Comparison of ENCODE assay signal across 1 cellular context in the genomic region with DNA sequence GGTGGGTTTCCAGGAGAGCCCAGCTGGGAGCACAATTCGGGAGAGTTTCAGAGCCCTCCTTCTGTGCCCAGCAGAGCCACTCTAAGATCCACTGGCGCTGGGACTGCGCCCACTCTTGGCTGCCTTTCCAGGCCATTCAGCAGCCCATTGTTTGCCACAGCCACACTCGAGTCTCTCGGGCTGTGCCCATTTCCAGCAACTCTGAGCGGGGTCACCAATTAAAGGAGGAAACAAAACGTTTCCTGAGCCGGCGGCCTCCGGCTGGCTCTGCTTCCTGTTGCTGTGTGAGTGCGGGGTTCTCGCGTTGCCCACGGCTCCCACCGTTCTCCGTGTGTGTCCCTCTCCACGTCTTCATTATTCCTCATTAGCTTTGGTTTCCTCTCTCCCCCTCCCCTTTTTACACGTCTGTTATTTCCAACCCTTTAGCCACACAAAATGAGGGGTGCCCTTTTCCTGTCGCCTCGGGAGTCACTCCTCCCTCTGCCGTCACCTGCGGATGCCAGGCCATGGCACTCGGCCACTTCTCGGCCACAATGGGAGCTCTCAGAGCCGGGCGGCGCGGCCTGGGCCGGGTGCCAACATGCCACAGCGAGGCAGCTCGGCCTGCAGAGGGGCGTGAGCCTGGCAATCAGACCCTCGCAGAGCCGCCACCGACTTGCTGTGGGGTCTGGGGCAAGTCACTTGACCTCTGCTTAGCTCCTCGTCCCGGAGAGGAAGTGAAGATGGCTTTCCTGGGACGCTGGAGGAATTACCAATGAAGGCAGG.
TF ChIP-seq lines count a peak whose summit lies in the region.

No MANE protein-coding gene starts in this region.

TF ChIP-seq in GM23338, 12 proteins besides CTCF, POLR2A, EP300 and RAD21 (continued from another document):
- TF ChIP-seq, protein P1, sequence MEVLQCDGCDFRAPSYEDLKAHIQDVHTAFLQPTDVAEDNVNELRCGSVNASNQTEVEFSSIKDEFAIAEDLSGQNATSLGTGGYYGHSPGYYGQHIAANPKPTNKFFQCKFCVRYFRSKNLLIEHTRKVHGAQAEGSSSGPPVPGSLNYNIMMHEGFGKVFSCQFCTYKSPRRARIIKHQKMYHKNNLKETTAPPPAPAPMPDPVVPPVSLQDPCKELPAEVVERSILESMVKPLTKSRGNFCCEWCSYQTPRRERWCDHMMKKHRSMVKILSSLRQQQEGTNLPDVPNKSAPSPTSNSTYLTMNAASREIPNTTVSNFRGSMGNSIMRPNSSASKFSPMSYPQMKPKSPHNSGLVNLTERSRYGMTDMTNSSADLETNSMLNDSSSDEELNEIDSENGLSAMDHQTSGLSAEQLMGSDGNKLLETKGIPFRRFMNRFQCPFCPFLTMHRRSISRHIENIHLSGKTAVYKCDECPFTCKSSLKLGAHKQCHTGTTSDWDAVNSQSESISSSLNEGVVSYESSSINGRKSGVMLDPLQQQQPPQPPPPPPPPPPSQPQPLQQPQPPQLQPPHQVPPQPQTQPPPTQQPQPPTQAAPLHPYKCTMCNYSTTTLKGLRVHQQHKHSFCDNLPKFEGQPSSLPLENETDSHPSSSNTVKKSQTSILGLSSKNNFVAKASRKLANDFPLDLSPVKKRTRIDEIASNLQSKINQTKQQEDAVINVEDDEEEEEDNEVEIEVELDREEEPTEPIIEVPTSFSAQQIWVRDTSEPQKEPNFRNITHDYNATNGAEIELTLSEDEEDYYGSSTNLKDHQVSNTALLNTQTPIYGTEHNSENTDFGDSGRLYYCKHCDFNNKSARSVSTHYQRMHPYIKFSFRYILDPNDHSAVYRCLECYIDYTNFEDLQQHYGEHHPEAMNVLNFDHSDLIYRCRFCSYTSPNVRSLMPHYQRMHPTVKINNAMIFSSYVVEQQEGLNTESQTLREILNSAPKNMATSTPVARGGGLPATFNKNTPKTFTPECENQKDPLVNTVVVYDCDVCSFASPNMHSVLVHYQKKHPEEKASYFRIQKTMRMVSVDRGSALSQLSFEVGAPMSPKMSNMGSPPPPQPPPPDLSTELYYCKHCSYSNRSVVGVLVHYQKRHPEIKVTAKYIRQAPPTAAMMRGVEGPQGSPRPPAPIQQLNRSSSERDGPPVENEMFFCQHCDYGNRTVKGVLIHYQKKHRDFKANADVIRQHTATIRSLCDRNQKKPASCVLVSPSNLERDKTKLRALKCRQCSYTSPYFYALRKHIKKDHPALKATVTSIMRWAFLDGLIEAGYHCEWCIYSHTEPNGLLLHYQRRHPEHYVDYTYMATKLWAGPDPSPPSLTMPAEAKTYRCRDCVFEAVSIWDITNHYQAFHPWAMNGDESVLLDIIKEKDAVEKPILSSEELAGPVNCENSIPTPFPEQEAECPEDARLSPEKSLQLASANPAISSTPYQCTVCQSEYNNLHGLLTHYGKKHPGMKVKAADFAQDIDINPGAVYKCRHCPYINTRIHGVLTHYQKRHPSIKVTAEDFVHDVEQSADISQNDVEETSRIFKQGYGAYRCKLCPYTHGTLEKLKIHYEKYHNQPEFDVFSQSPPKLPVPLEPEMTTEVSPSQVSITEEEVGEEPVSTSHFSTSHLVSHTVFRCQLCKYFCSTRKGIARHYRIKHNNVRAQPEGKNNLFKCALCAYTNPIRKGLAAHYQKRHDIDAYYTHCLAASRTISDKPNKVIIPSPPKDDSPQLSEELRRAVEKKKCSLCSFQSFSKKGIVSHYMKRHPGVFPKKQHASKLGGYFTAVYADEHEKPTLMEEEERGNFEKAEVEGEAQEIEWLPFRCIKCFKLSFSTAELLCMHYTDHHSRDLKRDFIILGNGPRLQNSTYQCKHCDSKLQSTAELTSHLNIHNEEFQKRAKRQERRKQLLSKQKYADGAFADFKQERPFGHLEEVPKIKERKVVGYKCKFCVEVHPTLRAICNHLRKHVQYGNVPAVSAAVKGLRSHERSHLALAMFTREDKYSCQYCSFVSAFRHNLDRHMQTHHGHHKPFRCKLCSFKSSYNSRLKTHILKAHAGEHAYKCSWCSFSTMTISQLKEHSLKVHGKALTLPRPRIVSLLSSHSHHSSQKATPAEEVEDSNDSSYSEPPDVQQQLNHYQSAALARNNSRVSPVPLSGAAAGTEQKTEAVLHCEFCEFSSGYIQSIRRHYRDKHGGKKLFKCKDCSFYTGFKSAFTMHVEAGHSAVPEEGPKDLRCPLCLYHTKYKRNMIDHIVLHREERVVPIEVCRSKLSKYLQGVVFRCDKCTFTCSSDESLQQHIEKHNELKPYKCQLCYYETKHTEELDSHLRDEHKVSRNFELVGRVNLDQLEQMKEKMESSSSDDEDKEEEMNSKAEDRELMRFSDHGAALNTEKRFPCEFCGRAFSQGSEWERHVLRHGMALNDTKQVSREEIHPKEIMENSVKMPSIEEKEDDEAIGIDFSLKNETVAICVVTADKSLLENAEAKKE (CRISPR knock-in tag; IDR thresholded peaks at IDR 0.05): no peak
- TF ChIP-seq EZH2 (IDR thresholded peaks at IDR 0.05; ENCODE audit: low read depth, unreplicated experiment) (no peak), JUNB (IDR thresholded peaks at IDR 0.05; ENCODE audit: unreplicated experiment) (no peak), NANOG (IDR thresholded peaks at IDR 0.05; ENCODE audit: borderline replicate concordance) (no peak), ZNF114 (CRISPR knock-in tag; IDR thresholded peaks at IDR 0.05) (no peak), EZH2phosphoT487 (IDR thresholded peaks at IDR 0.05; ENCODE audit: unreplicated experiment) (no peak), CREB1 (CRISPR knock-in tag; IDR thresholded peaks at IDR 0.05; ENCODE audit: low read depth) (no peak)
- TF ChIP-seq, protein P2, sequence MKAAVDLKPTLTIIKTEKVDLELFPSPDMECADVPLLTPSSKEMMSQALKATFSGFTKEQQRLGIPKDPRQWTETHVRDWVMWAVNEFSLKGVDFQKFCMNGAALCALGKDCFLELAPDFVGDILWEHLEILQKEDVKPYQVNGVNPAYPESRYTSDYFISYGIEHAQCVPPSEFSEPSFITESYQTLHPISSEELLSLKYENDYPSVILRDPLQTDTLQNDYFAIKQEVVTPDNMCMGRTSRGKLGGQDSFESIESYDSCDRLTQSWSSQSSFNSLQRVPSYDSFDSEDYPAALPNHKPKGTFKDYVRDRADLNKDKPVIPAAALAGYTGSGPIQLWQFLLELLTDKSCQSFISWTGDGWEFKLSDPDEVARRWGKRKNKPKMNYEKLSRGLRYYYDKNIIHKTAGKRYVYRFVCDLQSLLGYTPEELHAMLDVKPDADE (IDR thresholded peaks at IDR 0.05): no peak
